Comparison of ENCODE assay signal across 8 cellular contexts in the genomic region with DNA sequence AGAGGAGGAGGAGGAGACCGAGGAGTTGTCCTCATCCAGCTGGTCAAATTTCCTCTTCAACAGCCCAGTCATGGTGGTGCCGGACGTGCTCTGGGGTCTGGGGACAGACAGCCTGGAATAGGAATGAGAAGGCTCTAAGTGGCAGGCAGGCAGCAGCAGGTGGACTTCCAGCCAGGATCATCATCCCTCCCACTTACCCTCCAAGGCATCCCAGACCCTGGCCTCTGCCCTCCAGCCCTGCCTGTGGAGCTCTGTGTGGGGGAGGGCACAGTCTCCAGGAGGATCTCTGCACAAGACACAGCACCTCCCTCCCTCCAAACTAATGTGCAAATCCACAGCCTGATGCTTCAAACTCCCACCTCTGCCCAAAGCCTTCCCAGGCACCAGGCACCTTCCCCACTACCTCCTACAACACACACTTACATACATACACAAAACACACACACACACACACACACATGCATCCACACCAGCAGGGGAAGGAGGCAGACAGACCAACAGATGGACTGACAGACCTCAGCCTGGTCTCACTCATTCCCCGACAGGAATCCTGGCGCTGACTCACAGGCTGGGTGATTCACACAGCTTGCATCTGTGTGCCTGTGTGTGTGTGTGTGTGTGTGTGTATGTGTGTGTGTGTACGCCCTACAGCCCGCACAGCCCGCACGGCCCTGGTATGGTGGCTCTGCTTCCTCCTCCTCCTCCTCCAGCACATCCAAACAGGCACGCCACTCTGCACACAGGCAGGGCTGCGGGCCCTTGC.
DNase-seq lines count a peak whose midpoint lies in the region; ATAC-seq and TF ChIP-seq lines count a peak whose summit lies in the region.

No MANE protein-coding gene starts in this region.

- H3K9me3 ChIP-seq in endocrine pancreas (ENCODE audit: control insufficient read depth, low read length) (no peaks in the 10 kb centered on the region), muscle layer of duodenum (ENCODE audit: control insufficient read depth in 1 of 2, low read length in 2 of 2) (no peaks in the 10 kb centered on the region)

- H3K4me1 ChIP-seq in endocrine pancreas (ENCODE audit: control insufficient read depth, insufficient read depth, low read length) (peaks cover 17% of the 10 kb centered on the region), muscle layer of duodenum (ENCODE audit: control insufficient read depth in 1 of 2, insufficient read depth in 2 of 2, low read length in 2 of 2) (peaks cover 62 to 69% of the 10 kb centered on the region in 2 donors)

- peaks cover 12% of the 10 kb centered on the region for H3K36me3 ChIP-seq in endocrine pancreas (ENCODE audit: control insufficient read depth, insufficient read depth, low read length)
- H3K36me3 ChIP-seq in muscle layer of duodenum (ENCODE audit: control insufficient read depth in 1 of 2, insufficient read depth in 2 of 2, low read length in 2 of 2), result peaks cover 51 to 54% of the 10 kb centered on the region in 2 donors

- H3K27me3 Mint-ChIP-seq in stimulated activated naive B cell treated with anti-CD40 and anti-IgM and Interleukin-4, amounts not matched to agents 10 μg/mL and 1 μg/mL and 100 μg/mL, for 72 hours, result no peaks in the 10 kb centered on the region

- peak; percentile 39 for DNase-seq in NCI-H2029 (lab: John Stamatoyannopoulos, UW)
- no peak for DNase-seq in NCI-H2029 treated with DMSO at 0.1 percent for 48 hours (lab: John Stamatoyannopoulos, UW)
- DNase-seq in NB4 (ENCODE audit: low read depth), result peak; percentile 87
- DNase-seq in activated CD8-positive, alpha-beta memory T cell treated with anti-CD3 and anti-CD28 coated beads for 24 hours, result peak; percentile 82
- peak; percentile 64 for DNase-seq in stimulated activated naive B cell treated with anti-CD40 and anti-IgM and Interleukin-4, amounts not matched to agents 10 μg/mL and 1 μg/mL and 100 μg/mL, for 72 hours

- H3K27ac Mint-ChIP-seq in stimulated activated naive B cell treated with anti-CD40 and anti-IgM and Interleukin-4, amounts not matched to agents 10 μg/mL and 1 μg/mL and 100 μg/mL, for 72 hours, result peak overlapping the region; percentile 96

- H3K27me3 ChIP-seq in endocrine pancreas (ENCODE audit: control insufficient read depth, insufficient read depth, low read length) (no peaks in the 10 kb centered on the region), muscle layer of duodenum (ENCODE audit: low read depth, low read length) (no peaks in the 10 kb centered on the region)

- H3K36me3 Mint-ChIP-seq in stimulated activated naive B cell treated with anti-CD40 and anti-IgM and Interleukin-4, amounts not matched to agents 10 μg/mL and 1 μg/mL and 100 μg/mL, for 72 hours, result peaks cover 49 to 80% of the 10 kb centered on the region in 2 donors

- H3K4me1 Mint-ChIP-seq in stimulated activated naive B cell treated with anti-CD40 and anti-IgM and Interleukin-4, amounts not matched to agents 10 μg/mL and 1 μg/mL and 100 μg/mL, for 72 hours, result peaks cover 69 to 93% of the 10 kb centered on the region in 2 donors

- TF ChIP-seq POLR2A in NB4 (IDR thresholded peaks at IDR 0.05; ENCODE audit: extremely low read depth, insufficient read length), result no peak

- H3K4me3 Mint-ChIP-seq in stimulated activated naive B cell treated with anti-CD40 and anti-IgM and Interleukin-4, amounts not matched to agents 10 μg/mL and 1 μg/mL and 100 μg/mL, for 72 hours, result peak overlapping the region; percentile 96 to 97

- TF ChIP-seq CTCF in NB4 (IDR thresholded peaks at IDR 0.05; ENCODE audit: low read depth, low read length), result no peak

- H3K27ac ChIP-seq in muscle layer of duodenum (ENCODE audit: low read length), result peak overlapping the region; percentile 95

- ATAC-seq in stimulated activated naive B cell treated with anti-CD40 and anti-IgM and Interleukin-4, amounts not matched to agents 10 μg/mL and 1 μg/mL and 100 μg/mL, for 72 hours (replicated peaks), result peak; percentile 57 to 61
- no peak for ATAC-seq in GM18502 (IDR thresholded peaks at IDR 0.05; ENCODE audit: poor library complexity, unreplicated experiment)

- H3K4me3 ChIP-seq in NB4 (ENCODE audit: low read depth, low read length) (peak overlapping the region; percentile 48), endocrine pancreas (ENCODE audit: control insufficient read depth, insufficient read depth, low read length) (no peak overlapping the region), muscle layer of duodenum (ENCODE audit: low read depth in 1 of 2, low read length in 2 of 2) (peak overlapping the region; percentile 63 to 88)

- H3K9ac ChIP-seq in endocrine pancreas (ENCODE audit: control insufficient read depth, insufficient read depth, low read length), result peak overlapping the region; percentile 22

- H3K9me3 Mint-ChIP-seq in stimulated activated naive B cell treated with anti-CD40 and anti-IgM and Interleukin-4, amounts not matched to agents 10 μg/mL and 1 μg/mL and 100 μg/mL, for 72 hours, result no peaks in the 10 kb centered on the region
